1 cellular context compared by ENCODE assay signal in the genomic region with DNA sequence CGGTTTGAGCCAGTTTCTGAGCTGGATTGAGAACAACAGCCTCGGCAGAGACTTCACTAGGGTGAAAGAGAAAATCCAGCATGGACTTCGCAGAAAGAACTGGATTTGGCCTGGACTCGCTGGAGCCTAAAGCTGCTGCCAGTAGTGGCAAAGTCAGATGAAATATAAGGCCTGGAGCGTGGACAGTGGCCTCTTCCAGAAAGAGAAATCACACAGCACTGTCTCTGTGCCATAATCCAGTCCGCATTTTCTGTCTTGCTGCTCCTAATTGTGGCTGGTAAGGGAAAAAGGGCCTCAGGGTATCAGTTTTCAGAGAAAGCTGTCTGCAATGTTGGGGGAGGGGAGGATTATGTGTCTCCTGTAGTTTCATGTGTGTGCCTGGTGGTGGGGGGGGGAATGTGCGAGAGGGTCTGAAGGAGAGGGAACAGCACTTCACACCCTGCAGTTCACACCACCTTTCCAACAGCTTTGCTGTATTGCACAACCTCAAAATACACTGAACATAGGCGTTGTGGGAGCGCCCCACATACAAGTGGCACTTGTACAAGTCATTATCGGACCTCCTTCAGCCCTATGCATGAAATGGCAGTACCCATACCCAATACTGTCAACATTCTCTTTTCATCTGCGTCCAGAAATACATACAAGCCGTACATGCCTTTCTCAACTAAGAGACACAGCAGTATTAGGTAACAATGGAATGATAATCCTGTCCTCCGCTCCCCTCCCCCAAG.
TF ChIP-seq lines count a peak whose summit lies in the region.

No MANE protein-coding gene starts in this region.

TF ChIP-seq in K562, 482 proteins besides CTCF, POLR2A, EP300 and RAD21 (continued from another document and continues in another):
- TF ChIP-seq CHAMP1 (IDR thresholded peaks at IDR 0.05) (peak; percentile 99), BRD9 (IDR thresholded peaks at IDR 0.05; ENCODE audit: low read depth, partially characterized antibody) (peak; percentile 93), ZFP30 (CRISPR knock-in tag; IDR thresholded peaks at IDR 0.05; ENCODE audit: borderline replicate concordance) (no peak), OTX1 (CRISPR knock-in tag; IDR thresholded peaks at IDR 0.05) (no peak), L3MBTL2 (IDR thresholded peaks at IDR 0.05) (peak; percentile 72), MAZ (CRISPR knock-in tag; conservative IDR thresholded peaks at IDR 0.05 in 1 of 2, IDR thresholded peaks at IDR 0.05 in 1 of 2) (peak; percentile 20 to 80; a peak in 3 of 4 replicates), IRF9 (tag; IDR thresholded peaks at IDR 0.05) (peak; percentile 86), HOXB6 (CRISPR knock-in tag; IDR thresholded peaks at IDR 0.05; ENCODE audit: borderline replicate concordance) (no peak), FOXK1 (CRISPR knock-in tag; IDR thresholded peaks at IDR 0.05; ENCODE audit: borderline replicate concordance) (no peak), U2AF2 (optimal IDR thresholded peaks at IDR 0.05; ENCODE audit: low read depth, low read length) (no peak), TSC22D4 (tag; IDR thresholded peaks at IDR 0.05) (no peak), SMAD4 (CRISPR knock-in tag; conservative IDR thresholded peaks at IDR 0.05) (peak; percentile 93), USF1 (CRISPR knock-in tag; IDR thresholded peaks at IDR 0.05) (no peak), ASH1L (IDR thresholded peaks at IDR 0.05; ENCODE audit: borderline replicate concordance, low read depth, partially characterized antibody) (no peak), KLF6 (CRISPR knock-in tag; IDR thresholded peaks at IDR 0.05; ENCODE audit: borderline replicate concordance) (no peak), TAL1 (IDR thresholded peaks at IDR 0.05) (peak; percentile 34; the same call in 1 of the 2 replicates), FOS (IDR thresholded peaks at IDR 0.05; ENCODE audit: extremely low read depth, insufficient read length) (no peak), TAF15 (IDR thresholded peaks at IDR 0.05; ENCODE audit: low read depth, low read length) (no peak), ZNF76 (CRISPR knock-in tag; IDR thresholded peaks at IDR 0.05; ENCODE audit: borderline replicate concordance) (no peak), ZNF41 (CRISPR knock-in tag; conservative IDR thresholded peaks at IDR 0.05) (no peak), ZFX (CRISPR knock-in tag; IDR thresholded peaks at IDR 0.05) (peak; percentile 42; the same call in 1 of the 2 replicates), PCBP2 (IDR thresholded peaks at IDR 0.05; ENCODE audit: low read depth, low read length, poor library complexity, severe bottlenecking) (no peak), CC2D1A (IDR thresholded peaks at IDR 0.05) (peak; percentile 75), PYGO2 (tag; IDR thresholded peaks at IDR 0.05) (0 out of 2 replicates have a peak, but pooled peaks have one; percentile 17), POLR3G (IDR thresholded peaks at IDR 0.05; ENCODE audit: extremely low read depth, insufficient read length, insufficient replicate concordance) (no peak), TFAP4 (CRISPR knock-in tag; IDR thresholded peaks at IDR 0.05; ENCODE audit: borderline replicate concordance) (peak; percentile 75; the same call in 1 of the 2 replicates), CBX1 (IDR thresholded peaks at IDR 0.05; ENCODE audit: low read depth) (peak; percentile 91), USF2 (CRISPR knock-in tag; IDR thresholded peaks at IDR 0.05) (no peak), MYC (IDR thresholded peaks at IDR 0.05; ENCODE audit: low read depth, low read length) (no peak; the same call in 1 of the 2 replicates), MYC (CRISPR knock-in tag; IDR thresholded peaks at IDR 0.05; ENCODE audit: borderline replicate concordance, low read depth) (no peak), MEF2A (IDR thresholded peaks at IDR 0.05; ENCODE audit: control insufficient read depth, low read depth, low read length) (0 out of 2 replicates have a peak, but pooled peaks have one; percentile 4), RNF219 (CRISPR knock-in tag; IDR thresholded peaks at IDR 0.05) (no peak), SRSF3 (IDR thresholded peaks at IDR 0.05; ENCODE audit: insufficient read depth, low read length) (no peak), NUFIP1 (IDR thresholded peaks at IDR 0.05; ENCODE audit: partially characterized antibody) (peak; percentile 100), ZNF639 (CRISPR knock-in tag; conservative IDR thresholded peaks at IDR 0.05 in 1 of 2, IDR thresholded peaks at IDR 0.05 in 1 of 2) (no peak), NRF1 (conservative IDR thresholded peaks at IDR 0.05 in 1 of 2, IDR thresholded peaks at IDR 0.05 in 1 of 2) (no peak), SMAD3 (CRISPR knock-in tag; conservative IDR thresholded peaks at IDR 0.05) (no peak), ZFP1 (CRISPR knock-in tag; IDR thresholded peaks at IDR 0.05) (no peak), ZNF175 (CRISPR knock-in tag; IDR thresholded peaks at IDR 0.05; ENCODE audit: low read depth) (peak; percentile 83), KAT8 (IDR thresholded peaks at IDR 0.05; ENCODE audit: low read depth) (no peak), POLR2B (IDR thresholded peaks at IDR 0.05; ENCODE audit: low read depth, partially characterized antibody) (no peak), COPS2 (conservative IDR thresholded peaks at IDR 0.05) (no peak), AFF4 (CRISPR knock-in tag; IDR thresholded peaks at IDR 0.05) (no peak), GATA2 (CRISPR knock-in tag; IDR thresholded peaks at IDR 0.05) (no peak), HNRNPH1 (optimal IDR thresholded peaks at IDR 0.05; ENCODE audit: low read depth, low read length) (no peak), ZNF217 (CRISPR knock-in tag; IDR thresholded peaks at IDR 0.05) (no peak), ETV5 (CRISPR knock-in tag; IDR thresholded peaks at IDR 0.05; ENCODE audit: low read depth) (no peak), ZC3H11A (IDR thresholded peaks at IDR 0.05; ENCODE audit: low read depth, low read length) (0 out of 2 replicates have a peak, but pooled peaks have one; percentile 30), FOXJ3 (CRISPR knock-in tag; IDR thresholded peaks at IDR 0.05) (no peak), THAP7 (CRISPR knock-in tag; IDR thresholded peaks at IDR 0.05) (no peak), THRA (IDR thresholded peaks at IDR 0.05) (no peak)
